21 cellular contexts compared by ENCODE assay signal in the genomic region with DNA sequence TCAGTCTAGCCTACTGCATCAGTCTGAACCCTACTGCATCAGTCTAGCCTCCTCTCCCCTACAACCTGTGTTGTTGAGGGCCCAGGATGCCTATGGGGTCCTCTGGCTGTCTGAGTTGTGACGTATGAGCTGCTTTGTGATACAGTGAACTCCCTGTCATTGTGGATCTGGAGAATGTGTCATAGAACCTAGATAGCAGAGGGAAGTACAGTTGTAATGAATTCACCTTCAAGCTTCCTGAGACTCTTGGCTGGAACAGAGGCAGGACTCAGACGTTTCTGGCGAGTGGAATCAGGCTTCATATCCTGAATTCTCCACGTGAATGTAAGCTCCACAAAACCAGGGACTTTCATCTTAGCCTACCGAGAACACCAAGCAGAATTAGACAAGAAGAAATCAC. TPM values are rescaled to one million over a fixed set of nuclear protein-coding genes. Genes with fewer than 3 reads are reported as not detected.
DNase-seq lines count a peak whose midpoint lies in the region; ATAC-seq, FAIRE-seq and TF ChIP-seq lines count a peak whose summit lies in the region.
"Had no signal": no experiment of that assay in that cellular context is flagged by ENCODE, and none has a peak within 500 bp of the region (broad histone marks: within the 10 kb centered on the region; RNA-seq: fewer than 3 reads in every experiment).

No MANE protein-coding gene starts in this region.

- H3K36me3 ChIP-seq in CD4-positive, CD25-positive, alpha-beta regulatory T cell (ENCODE audit: control insufficient read depth, insufficient read depth, low read length): peaks cover 84% of the 10 kb centered on the region
- H3K36me3 ChIP-seq in bronchial epithelial cell (ENCODE audit: control insufficient read depth, insufficient read depth, low read length): peaks cover 11% of the 10 kb centered on the region

- peak overlapping the region in 2 of 3 donors; percentile 11 to 13 for H3K27ac Mint-ChIP-seq in CD4-positive, CD25-positive, alpha-beta regulatory T cell
- H3K27ac Mint-ChIP-seq in nephron progenitor cell: peak overlapping the region; percentile 60
- no peak overlapping the region for H3K27ac Mint-ChIP-seq in osteocyte (ENCODE audit: unreplicated experiment)

- no peak for DNase-seq in CD4-positive, CD25-positive, alpha-beta regulatory T cell
- no peak for DNase-seq in H54 (ENCODE audit: insufficient read length, low spot score)
- no peak for DNase-seq in bronchial epithelial cell (ENCODE audit: low read depth)
- DNase-seq in nephron progenitor cell: no peak
- DNase-seq in osteocyte (ENCODE audit: extremely low spot score, unreplicated experiment): no peak
- no peak for DNase-seq in left lobe of liver (ENCODE audit: low spot score)
- DNase-seq: BE2C; CD8-positive, alpha-beta memory T cell; DMS53; EL; MV-4-11; NCI-H1694 treated with DMSO at 0.1 percent for 48 hours; NCI-H748 treated with DMSO at 0.1 percent for 48 hours; NK-92 treated with Interleukin-12 subunit alpha and Interleukin-12 subunit beta, amount 100 ng/mL, for 24 hours; Peyer's patch had no signal

- H3K27me3 Mint-ChIP-seq in CD4-positive, CD25-positive, alpha-beta regulatory T cell: no peaks in the 10 kb centered on the region
- no peaks in the 10 kb centered on the region for H3K27me3 Mint-ChIP-seq in nephron progenitor cell (ENCODE audit: low read depth, poor library complexity)
- no peaks in the 10 kb centered on the region for H3K27me3 Mint-ChIP-seq in osteocyte (ENCODE audit: unreplicated experiment)
- H3K27me3 Mint-ChIP-seq: CD8-positive, alpha-beta memory T cell had no signal

- H3K9me3 Mint-ChIP-seq in CD4-positive, CD25-positive, alpha-beta regulatory T cell: peaks cover 0 to 1% (median 0%) of the 10 kb centered on the region in 7 donors
- H3K9me3 Mint-ChIP-seq in nephron progenitor cell: peaks cover 3% of the 10 kb centered on the region
- no peaks in the 10 kb centered on the region for H3K9me3 Mint-ChIP-seq in osteocyte (ENCODE audit: unreplicated experiment)
- H3K9me3 Mint-ChIP-seq: CD8-positive, alpha-beta memory T cell had no signal

- no peaks in the 10 kb centered on the region for H3K27me3 ChIP-seq in CD4-positive, CD25-positive, alpha-beta regulatory T cell (ENCODE audit: control insufficient read depth, insufficient read depth, low read length)
- no peaks in the 10 kb centered on the region for H3K27me3 ChIP-seq in bronchial epithelial cell (ENCODE audit: control insufficient read depth, insufficient read depth, low read length)
- H3K27me3 ChIP-seq: BE2C, Peyer's patch had no signal

- no peak for TF ChIP-seq POLR2A in H54 (IDR thresholded peaks at IDR 0.05; ENCODE audit: low read depth, low read length)

- no peak overlapping the region for H3K27ac ChIP-seq in CD4-positive, CD25-positive, alpha-beta regulatory T cell (ENCODE audit: insufficient read depth, low read length, poor library complexity, severe bottlenecking)
- H3K27ac ChIP-seq: HL-60, KMS-11, Peyer's patch had no signal

- no peak for ATAC-seq in CD4-positive, CD25-positive, alpha-beta regulatory T cell (ENCODE audit: low read depth in 2 of 2)
- no peak for ATAC-seq in HG02970 (IDR thresholded peaks at IDR 0.05; ENCODE audit: low FRiP score, unreplicated experiment)
- no peak for ATAC-seq in left lobe of liver

- FAIRE-seq in H54 (lab: Jason Lieb, UNC): peak; percentile 64
- FAIRE-seq in bronchial epithelial cell (lab: Jason Lieb, UNC): peak; percentile 93
- FAIRE-seq: GM12891, GM18507, H1 had no signal

- TF ChIP-seq CTCF in bronchial epithelial cell (IDR thresholded peaks at IDR 0.05; ENCODE audit: insufficient read depth, low read length, severe bottlenecking) (no peak), nephron progenitor cell (IDR thresholded peaks at IDR 0.05) (no peak), osteocyte (IDR thresholded peaks at IDR 0.05) (no peak)

- no peak overlapping the region for H3K4me3 ChIP-seq in CD4-positive, CD25-positive, alpha-beta regulatory T cell (ENCODE audit: low read depth, low read length)
- no peak overlapping the region for H3K4me3 ChIP-seq in bronchial epithelial cell (ENCODE audit: low read depth, low read length)
- H3K4me3 ChIP-seq: Peyer's patch had no signal

- H3K9me3 ChIP-seq in CD4-positive, CD25-positive, alpha-beta regulatory T cell (ENCODE audit: control insufficient read depth in 2 of 2, low read length in 2 of 2): no peaks in the 10 kb centered on the region
- H3K9me3 ChIP-seq: BE2C, Peyer's patch had no signal

- no peaks in the 10 kb centered on the region for H3K4me1 ChIP-seq in CD4-positive, CD25-positive, alpha-beta regulatory T cell (ENCODE audit: control insufficient read depth, insufficient read depth, low read length, poor library complexity, severe bottlenecking)
- H3K4me1 ChIP-seq: Peyer's patch had no signal

- H3K4me1 Mint-ChIP-seq in CD4-positive, CD25-positive, alpha-beta regulatory T cell: peaks cover 3 to 14% (median 7%) of the 10 kb centered on the region in 4 donors
- H3K4me1 Mint-ChIP-seq in nephron progenitor cell (peaks cover 17% of the 10 kb centered on the region), osteocyte (ENCODE audit: unreplicated experiment) (no peaks in the 10 kb centered on the region)

- peaks cover 41% of the 10 kb centered on the region for H3K36me3 Mint-ChIP-seq in CD4-positive, CD25-positive, alpha-beta regulatory T cell
- H3K36me3 Mint-ChIP-seq in nephron progenitor cell (ENCODE audit: low read depth): peaks cover 76% of the 10 kb centered on the region
- peaks cover 59% of the 10 kb centered on the region for H3K36me3 Mint-ChIP-seq in osteocyte (ENCODE audit: unreplicated experiment)

- no peak overlapping the region for H3K4me3 Mint-ChIP-seq in CD4-positive, CD25-positive, alpha-beta regulatory T cell
- no peak overlapping the region for H3K4me3 Mint-ChIP-seq in nephron progenitor cell
- no peak overlapping the region for H3K4me3 Mint-ChIP-seq in osteocyte (ENCODE audit: unreplicated experiment)
- H3K4me3 Mint-ChIP-seq: CD8-positive, alpha-beta memory T cell had no signal

RNA-seq across cellular contexts. Expression of a gene that starts 17.0 kb away (rescaled TPM):
- 24.3 TPM for total RNA-seq in CD4-positive, CD25-positive, alpha-beta regulatory T cell
- polyA plus RNA-seq in CD4-positive, CD25-positive, alpha-beta regulatory T cell: 10 to 100 TPM; 21.3 to 29.1 (median 22.8) TPM
- total RNA-seq in bronchial epithelial cell (19.8 and 20.0 TPM in 2 replicates), osteocyte (22.2 and 22.9 TPM in 2 replicates), left lobe of liver (7.4 TPM)
